In genomic region chr5:59503223-59503622, GRCh38 we compare ENCODE assay signal across 15 cellular contexts.
DNase-seq lines count a peak whose midpoint lies in the region; FAIRE-seq lines count a peak whose summit lies in the region.
"Had no signal": no experiment of that assay in that cellular context is flagged by ENCODE, and none has a peak within 500 bp of the region (broad histone marks: within the 10 kb centered on the region; RNA-seq: fewer than 3 reads in every experiment).

No MANE protein-coding gene starts in this region.

- CTCF ChIA-PET in activated naive CD4-positive, alpha-beta T cell treated with anti-CD3 and anti-CD28 coated beads for 36 hours (lab: Charles Lee): interaction anchor here (0.7 kb wide), 1 partner anchor 156 kb away, joined by 3 read pairs; no protein-coding TSS in a partner anchor

- no peak for FAIRE-seq in GM19239 (lab: Jason Lieb, UNC)

- intact Hi-C loops in activated naive CD4-positive, alpha-beta T cell treated with anti-CD3 and anti-CD28 coated beads for 36 hours (cut with micrococcal nuclease): loop anchor here (10.0 kb wide), 1 partner anchor 318 kb away; no protein-coding TSS in a partner anchor

- H3K9me3 Mint-ChIP-seq in activated naive CD4-positive, alpha-beta T cell treated with anti-CD3 and anti-CD28 coated beads for 36 hours: no peaks in the 10 kb centered on the region
- H3K9me3 Mint-ChIP-seq: activated naive CD4-positive, alpha-beta T cell treated with anti-CD3 and anti-CD28 coated beads, Interleukin-2, amount 50 U/mL, for 24 hours had no signal

- no peaks in the 10 kb centered on the region for H3K36me3 Mint-ChIP-seq in activated naive CD4-positive, alpha-beta T cell treated with anti-CD3 and anti-CD28 coated beads for 36 hours (ENCODE audit: low read depth)
- H3K36me3 Mint-ChIP-seq: activated naive CD4-positive, alpha-beta T cell treated with anti-CD3 and anti-CD28 coated beads, Interleukin-2, amount 50 U/mL, for 24 hours; CD8-positive, alpha-beta memory T cell had no signal

- peak; percentile 55 for DNase-seq in DMS153 (lab: John Stamatoyannopoulos, UW)
- DNase-seq in DMS53 treated with DMSO at 0.1 percent for 48 hours (lab: John Stamatoyannopoulos, UW; ENCODE audit: unreplicated experiment): peak; percentile 48
- DNase-seq in NCI-H748 (lab: John Stamatoyannopoulos, UW; ENCODE audit: unreplicated experiment): peak; percentile 87
- peak; percentile 24 to 54 for DNase-seq in lung microvascular endothelial cell (ENCODE audit: low read depth in 2 of 2)
- DNase-seq in activated naive CD4-positive, alpha-beta T cell treated with anti-CD3 and anti-CD28 coated beads for 36 hours: no peak
- no peak for DNase-seq in activated CD4-positive, alpha-beta T cell treated with anti-CD3 and anti-CD28 coated beads, Interleukin-2, amount 50 U/mL, for 48 hours
- no peak for DNase-seq in GM19239 (ENCODE audit: insufficient read length, low spot score)
- DNase-seq: activated CD4-positive, alpha-beta T cell treated with anti-CD3 and anti-CD28 coated beads, Interleukin-2, amount 50 U/mL, for 1 hour; AML-193; CD8-positive, alpha-beta memory T cell; DND-41; mammary epithelial cell; NCI-H187 treated with DMSO at 0.1 percent for 48 hours; T1000 had no signal

- H3K4me3 Mint-ChIP-seq in activated naive CD4-positive, alpha-beta T cell treated with anti-CD3 and anti-CD28 coated beads for 36 hours: no peak overlapping the region
- H3K4me3 Mint-ChIP-seq: activated naive CD4-positive, alpha-beta T cell treated with anti-CD3 and anti-CD28 coated beads, Interleukin-2, amount 50 U/mL, for 24 hours; CD8-positive, alpha-beta memory T cell had no signal

- no peak overlapping the region for H3K27ac Mint-ChIP-seq in activated naive CD4-positive, alpha-beta T cell treated with anti-CD3 and anti-CD28 coated beads for 36 hours
- H3K27ac Mint-ChIP-seq: activated naive CD4-positive, alpha-beta T cell treated with anti-CD3 and anti-CD28 coated beads, Interleukin-2, amount 50 U/mL, for 24 hours; CD8-positive, alpha-beta memory T cell had no signal

- H3K27me3 Mint-ChIP-seq in activated naive CD4-positive, alpha-beta T cell treated with anti-CD3 and anti-CD28 coated beads for 36 hours (ENCODE audit: low read depth): no peaks in the 10 kb centered on the region
- H3K27me3 Mint-ChIP-seq: activated naive CD4-positive, alpha-beta T cell treated with anti-CD3 and anti-CD28 coated beads, Interleukin-2, amount 50 U/mL, for 24 hours had no signal

- no peaks in the 10 kb centered on the region for H3K4me1 Mint-ChIP-seq in activated naive CD4-positive, alpha-beta T cell treated with anti-CD3 and anti-CD28 coated beads for 36 hours (ENCODE audit: low read depth)
- H3K4me1 Mint-ChIP-seq: activated naive CD4-positive, alpha-beta T cell treated with anti-CD3 and anti-CD28 coated beads, Interleukin-2, amount 50 U/mL, for 24 hours; CD8-positive, alpha-beta memory T cell had no signal

Comparison
In these comparisons a context has a peak if more than half of its experiments do, and no peak if none do; other contexts are left out.
1. DNase-seq: peak in DMS153 (single experiment), DMS53 treated with DMSO at 0.1 percent for 48 hours (single experiment), NCI-H748 (single experiment) and lung microvascular endothelial cell (2 of 2); none in activated naive CD4-positive, alpha-beta T cell treated with anti-CD3 and anti-CD28 coated beads for 36 hours (single experiment), activated CD4-positive, alpha-beta T cell treated with anti-CD3 and anti-CD28 coated beads, Interleukin-2, amount 50 U/mL, for 48 hours (0 of 2) and GM19239 (single experiment).